Comparison of ENCODE assay signal across 8 cellular contexts in the genomic region with DNA sequence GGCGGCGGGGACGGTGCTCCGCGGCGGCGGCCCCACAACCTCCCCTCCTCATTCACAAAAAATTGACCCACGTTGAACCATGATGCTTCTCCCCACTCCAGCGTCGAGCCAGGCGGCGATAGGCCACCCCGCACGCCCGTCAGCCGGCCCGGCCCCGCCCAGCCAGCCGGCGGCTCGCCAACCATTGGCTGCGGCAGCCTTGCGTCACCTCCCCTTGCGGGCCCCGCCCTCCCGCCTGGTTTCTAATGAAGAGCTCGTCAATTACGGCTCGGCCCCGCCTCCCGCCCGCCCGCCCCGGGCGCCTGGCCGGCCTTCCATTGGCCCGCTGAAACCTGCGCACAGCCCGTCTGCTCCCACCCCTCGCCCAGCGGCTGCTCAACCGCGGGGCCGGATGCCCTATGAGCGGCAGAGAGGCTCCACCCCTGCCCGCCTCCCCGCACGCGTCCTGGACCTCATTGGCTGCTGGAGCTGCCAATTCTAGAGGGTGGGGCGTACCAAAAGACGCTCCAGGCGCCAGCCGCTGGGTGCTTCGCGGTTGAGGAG.
DNase-seq lines count a peak whose midpoint lies in the region; ATAC-seq lines count a peak whose summit lies in the region.

TSS of gene HDAC4 (minus strand) at position 114 of the 543 bp plus-strand sequence. CDS start 48,321 bp downstream, outside the sequence.

- H3K27ac Mint-ChIP-seq in central memory CD8-positive, alpha-beta T cell (ENCODE audit: low read depth), result peak within 1 kb of the TSS; percentile 98

- peak; percentile 100 for DNase-seq in AG08395 (ENCODE audit: low spot score)
- peak; percentile 97 for DNase-seq in NCI-H446 treated with DMSO at 0.1 percent for 48 hours (lab: John Stamatoyannopoulos, UW)
- peak; percentile 98 to 99 for DNase-seq in central memory CD8-positive, alpha-beta T cell (ENCODE audit: low spot score in 2 of 2)
- peak; percentile 97 for DNase-seq in inferior parietal cortex (ENCODE audit: extremely low spot score)
- DNase-seq in smooth muscle cell of the brain vasculature (ENCODE audit: low read depth, low spot score), result peak; percentile 96

- no peaks in the 10 kb centered on the region for H3K27me3 Mint-ChIP-seq in central memory CD8-positive, alpha-beta T cell

- H3K4me3 Mint-ChIP-seq in central memory CD8-positive, alpha-beta T cell, result peak within 1 kb of the TSS; percentile 92

- ATAC-seq in GM19035 (IDR thresholded peaks at IDR 0.05; ENCODE audit: unreplicated experiment) (peak; percentile 86), HG03378 (IDR thresholded peaks at IDR 0.05; ENCODE audit: unreplicated experiment) (peak; percentile 81)
- ATAC-seq in activated CD4-positive, CD25-positive, alpha-beta regulatory T cell treated with anti-CD3 and anti-CD28 coated beads, Interleukin-2, amount 50 U/mL, for 24 hours, result peak; percentile 92 to 94
- peak; percentile 95 for ATAC-seq in central memory CD8-positive, alpha-beta T cell (replicated peaks; ENCODE audit: extremely low read depth, poor library complexity, severe bottlenecking)

- no peaks in the 10 kb centered on the region for H3K9me3 Mint-ChIP-seq in central memory CD8-positive, alpha-beta T cell

- H3K4me1 Mint-ChIP-seq in central memory CD8-positive, alpha-beta T cell, result peaks cover 35% of the 10 kb centered on the region

- peaks cover 18% of the 10 kb centered on the region for H3K36me3 Mint-ChIP-seq in central memory CD8-positive, alpha-beta T cell (ENCODE audit: insufficient read depth)

Comparison
In these comparisons a context has a peak if more than half of its experiments do, and no peak if none do; other contexts are left out.
1. Peak in every context shown above with its lines: DNase-seq and ATAC-seq.